Comparison of ENCODE assay signal across 30 cellular contexts in the genomic region with DNA sequence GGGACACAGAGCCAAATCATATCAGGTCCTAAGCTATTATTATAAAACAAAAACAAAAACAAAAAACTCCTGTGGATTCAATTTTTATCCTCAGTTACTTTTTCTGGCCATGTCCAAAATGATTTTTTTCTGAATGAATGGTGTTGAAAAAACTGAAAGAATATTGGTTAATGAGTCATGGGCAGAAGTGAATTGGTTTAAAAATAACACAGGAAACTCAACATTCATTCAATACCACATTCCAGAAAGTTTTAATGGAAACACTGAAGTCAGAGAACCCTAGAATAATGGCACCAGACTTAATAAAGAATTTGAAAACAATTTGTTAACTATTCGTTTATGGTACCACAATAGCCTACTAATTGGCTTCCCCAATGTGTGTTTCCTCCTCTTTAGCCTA.
"Had no signal": no experiment of that assay in that cellular context is flagged by ENCODE, and none has a peak within 500 bp of the region (broad histone marks: within the 10 kb centered on the region; RNA-seq: fewer than 3 reads in every experiment).

No MANE protein-coding gene starts in this region.

- ATAC-seq: activated naive CD4-positive, alpha-beta T cell treated with anti-CD3 and anti-CD28 coated beads, Interleukin-2, amount 50 U/mL, for 72 hours; activated T-cell treated with anti-CD3 and anti-CD28 coated beads, Interleukin-2, amount 50 U/mL, for 72 hours; gastrocnemius medialis; left colon; sciatic nerve; stimulated activated effector memory CD8-positive, alpha-beta T cell treated with anti-CD3 and anti-CD28 coated beads, Interleukin-12 subunit alpha, Interleukin-12 subunit beta, amount 100 ng/mL, for 72 hours had no signal

- DNase-seq: activated CD4-positive, alpha-beta T cell treated with anti-CD3 and anti-CD28 coated beads for 4 hours; activated CD4-positive, alpha-beta T cell treated with anti-CD3 and anti-CD28 coated beads, Interleukin-2, amount 50 U/mL, for 4 hours; activated naive CD4-positive, alpha-beta T cell; activated T-cell treated with anti-CD3 and anti-CD28 coated beads for 4 hours; activated T-cell treated with anti-CD3 and anti-CD28 coated beads, Interleukin-2, amount 50 U/mL, for 72 hours; central memory CD4-positive, alpha-beta T cell; dermis blood vessel endothelial cell; effector CD4-positive, alpha-beta T cell; esophagus squamous epithelium; gastrocnemius medialis; glutamatergic neuron; left colon; mammary epithelial cell; naive B cell; ovary; retina; small intestine; stimulated activated CD4-positive, alpha-beta T cell treated with anti-CD3 and anti-CD28 coated beads, Interleukin-4, amount 100 ng/mL, for 24 hours; substantia nigra; T-helper 1 cell; upper lobe of left lung had no signal

- H3K4me3 Mint-ChIP-seq: activated T-cell treated with anti-CD3 and anti-CD28 coated beads, Interleukin-2, amount 50 U/mL, for 72 hours; mesothelial cell of epicardium; naive B cell; stimulated activated effector memory CD8-positive, alpha-beta T cell treated with anti-CD3 and anti-CD28 coated beads, Interleukin-12 subunit alpha, Interleukin-12 subunit beta, amount 100 ng/mL, for 72 hours; stimulated activated naive CD8-positive, alpha-beta T cell treated with anti-CD3 and anti-CD28 coated beads, Interleukin-15, Interleukin-2, amounts not matched to agents 100 ng/mL and 50 ng/mL, for 24 hours had no signal

- H3K27me3 Mint-ChIP-seq: naive B cell; progenitor cell of endocrine pancreas; stimulated activated naive CD8-positive, alpha-beta T cell treated with anti-CD3 and anti-CD28 coated beads, Interleukin-15, Interleukin-2, amounts not matched to agents 100 ng/mL and 50 ng/mL, for 24 hours had no signal

- H3K27ac Mint-ChIP-seq: activated naive CD4-positive, alpha-beta T cell treated with anti-CD3 and anti-CD28 coated beads, Interleukin-2, amount 50 U/mL, for 72 hours; activated T-cell treated with anti-CD3 and anti-CD28 coated beads, Interleukin-2, amount 50 U/mL, for 72 hours; mesothelial cell of epicardium; naive B cell; progenitor cell of endocrine pancreas; stimulated activated effector memory CD8-positive, alpha-beta T cell treated with anti-CD3 and anti-CD28 coated beads, Interleukin-12 subunit alpha, Interleukin-12 subunit beta, amount 100 ng/mL, for 72 hours; stimulated activated naive CD8-positive, alpha-beta T cell treated with anti-CD3 and anti-CD28 coated beads, Interleukin-15, Interleukin-2, amounts not matched to agents 100 ng/mL and 50 ng/mL, for 24 hours had no signal

- H3K4me3 ChIP-seq: esophagus squamous epithelium, gastrocnemius medialis, hepatocyte, ovary, upper lobe of left lung had no signal

- FAIRE-seq: keratinocyte, TTC549 had no signal

- H3K4me1 Mint-ChIP-seq: mesothelial cell of epicardium; naive B cell; stimulated activated effector memory CD8-positive, alpha-beta T cell treated with anti-CD3 and anti-CD28 coated beads, Interleukin-12 subunit alpha, Interleukin-12 subunit beta, amount 100 ng/mL, for 72 hours had no signal

- H3K9me3 ChIP-seq: esophagus squamous epithelium, gastrocnemius medialis, ovary, upper lobe of left lung had no signal

- H3K36me3 Mint-ChIP-seq: naive B cell; stimulated activated effector memory CD8-positive, alpha-beta T cell treated with anti-CD3 and anti-CD28 coated beads, Interleukin-12 subunit alpha, Interleukin-12 subunit beta, amount 100 ng/mL, for 72 hours had no signal
